23 cellular contexts compared by ENCODE assay signal in the genomic region with DNA sequence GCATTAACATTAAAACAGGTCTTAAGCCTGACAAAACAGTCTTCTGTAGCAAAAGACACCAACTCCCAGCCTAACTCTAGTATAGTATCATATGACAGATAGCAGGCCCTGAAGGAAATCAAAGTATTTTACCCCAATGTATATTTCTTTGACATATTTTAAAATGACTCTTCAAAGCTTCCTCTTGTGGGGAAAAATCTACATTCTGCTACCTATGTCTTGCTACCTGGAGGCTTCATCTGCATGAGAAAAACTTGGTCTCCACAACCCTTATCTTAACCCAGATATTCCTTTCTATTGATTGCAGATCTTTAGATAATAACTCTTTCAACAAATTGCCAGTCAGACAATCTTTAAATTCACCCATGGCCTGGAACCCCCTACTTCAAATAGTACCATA.
DNase-seq lines count a peak whose midpoint lies in the region; ATAC-seq and TF ChIP-seq lines count a peak whose summit lies in the region.
"Had no signal": no experiment of that assay in that cellular context is flagged by ENCODE, and none has a peak within 500 bp of the region (broad histone marks: within the 10 kb centered on the region; RNA-seq: fewer than 3 reads in every experiment).

No MANE protein-coding gene starts in this region.

- H2AFZ ChIP-seq in PC-3 (ENCODE audit: low read length), result no peak overlapping the region

- intact Hi-C loops in PC-3 (cut with micrococcal nuclease) (loop anchor here (10.0 kb wide), 1 partner anchor 1626 kb away; no protein-coding TSS in a partner anchor), colonic mucosa (cut with DNase I) (no loop called here)

- H3K9ac ChIP-seq in PC-3 (ENCODE audit: low read length), result no peak overlapping the region
- H3K9ac ChIP-seq in colonic mucosa (ENCODE audit: low read depth in 2 of 2, low read length in 2 of 2), result no peak overlapping the region

- no peak overlapping the region for H3K4me2 ChIP-seq in PC-3 (ENCODE audit: low read length)

- CTCF ChIA-PET in PC-3 (lab: Charles Lee), result interaction anchor here (0.7 kb wide), 1 partner anchor 49 kb away, joined by 3 read pairs; no protein-coding TSS in a partner anchor

- no peaks in the 10 kb centered on the region for H3K27me3 ChIP-seq in PC-3 (ENCODE audit: low read length)
- no peaks in the 10 kb centered on the region for H3K27me3 ChIP-seq in colonic mucosa
- no peaks in the 10 kb centered on the region for H3K27me3 ChIP-seq in right atrium auricular region

- no TSS peak for BruUV-seq in PC-3 (replicated peaks; lab: Mats Ljungman, UMichigan)

- POLR2A ChIA-PET in PC-3 (lab: Charles Lee; ENCODE audit: unreplicated experiment), result no interaction called here

- peak; percentile 48 for DNase-seq in DMS53 (lab: John Stamatoyannopoulos, UW)
- DNase-seq in DMS53 treated with DMSO at 0.1 percent for 48 hours (lab: John Stamatoyannopoulos, UW; ENCODE audit: unreplicated experiment), result no peak
- DNase-seq in PC-3, result peak; percentile 31
- DNase-seq in colonic mucosa, result no peak
- DNase-seq in islet precursor cell, result no peak
- DNase-seq in activated CD4-positive, alpha-beta T cell treated with anti-CD3 and anti-CD28 coated beads for 48 hours, result no peak
- no peak for DNase-seq in right atrium auricular region (ENCODE audit: low spot score)
- DNase-seq: 8988T; C1 segment of cervical spinal cord; Calu3; CD8-positive, alpha-beta memory T cell; DMS79; H7; KBM-7; NCI-H1092 treated with DMSO at 0.1 percent for 48 hours; NCI-H1436 treated with DMSO at 0.1 percent for 48 hours; NCI-H1930; NCI-H2227 treated with DMSO at 0.1 percent for 48 hours; NCI-H510A; SHP77 treated with DMSO at 0.1 percent for 48 hours had no signal

- no peaks in the 10 kb centered on the region for H4K20me1 ChIP-seq in PC-3 (ENCODE audit: low read length)

- TF ChIP-seq CTCF in PC-3 (conservative IDR thresholded peaks at IDR 0.05; ENCODE audit: low read depth, low read length), result peak; percentile 49
- peak; percentile 14 for TF ChIP-seq CTCF in colonic mucosa (IDR thresholded peaks at IDR 0.05)
- TF ChIP-seq CTCF in right atrium auricular region (IDR thresholded peaks at IDR 0.05), result no peak

- no peak for ATAC-seq in PC-3
- no peak for ATAC-seq in HG02678 (IDR thresholded peaks at IDR 0.05; ENCODE audit: unreplicated experiment)

- H3K4me3 ChIP-seq in PC-3 (ENCODE audit: low read length) (no peak overlapping the region), colonic mucosa (no peak overlapping the region), right atrium auricular region (no peak overlapping the region)
- H3K4me3 ChIP-seq: SK-N-MC had no signal

- H3K9me3 ChIP-seq in PC-3 (ENCODE audit: low read length) (no peaks in the 10 kb centered on the region), colonic mucosa (no peaks in the 10 kb centered on the region), right atrium auricular region (no peaks in the 10 kb centered on the region)

- H3K27ac ChIP-seq in PC-3 (ENCODE audit: low read length) (no peak overlapping the region), colonic mucosa (no peak overlapping the region), right atrium auricular region (no peak overlapping the region)
- H3K27ac ChIP-seq: HL-60, SK-N-MC had no signal

- no peaks in the 10 kb centered on the region for H3K4me1 ChIP-seq in PC-3 (ENCODE audit: insufficient read depth, low read length)
- H3K4me1 ChIP-seq in colonic mucosa, result no peaks in the 10 kb centered on the region
- H3K4me1 ChIP-seq in right atrium auricular region, result no peaks in the 10 kb centered on the region

- H3K36me3 ChIP-seq in PC-3 (ENCODE audit: low read depth, low read length) (no peaks in the 10 kb centered on the region), colonic mucosa (no peaks in the 10 kb centered on the region), right atrium auricular region (no peaks in the 10 kb centered on the region)

- no peaks in the 10 kb centered on the region for H3K9me2 ChIP-seq in PC-3 (replicated peaks; ENCODE audit: low read length)

- no peaks in the 10 kb centered on the region for H3F3A ChIP-seq in PC-3 (ENCODE audit: low read length, unreplicated experiment)

- H3K79me2 ChIP-seq in PC-3 (ENCODE audit: low read length), result no peaks in the 10 kb centered on the region

Comparison
In these comparisons a context has a peak if more than half of its experiments do, and no peak if none do; other contexts are left out.
1. DNase-seq: peak in DMS53 (single experiment) and PC-3 (single experiment); none in DMS53 treated with DMSO at 0.1 percent for 48 hours (single experiment), colonic mucosa (single experiment), islet precursor cell (single experiment), activated CD4-positive, alpha-beta T cell treated with anti-CD3 and anti-CD28 coated beads for 48 hours (single experiment) and right atrium auricular region (single experiment).
2. CTCF ChIP-seq: peak in PC-3 (single experiment) and colonic mucosa (single experiment); none in right atrium auricular region (0 of 2).